In genomic region chr12:124482901-124483799, GRCh38 we compare ENCODE assay signal across 1 cellular context.
TF ChIP-seq lines count a peak whose summit lies in the region.

No MANE protein-coding gene starts in this region.

TF ChIP-seq in GM12878, 131 proteins besides CTCF, POLR2A, EP300 and RAD21 (continued from another document):
- TF ChIP-seq USF2 (IDR thresholded peaks at IDR 0.05; ENCODE audit: borderline replicate concordance, low read depth, low read length), result no peak
- no peak for TF ChIP-seq YY1 (IDR thresholded peaks at IDR 0.05; ENCODE audit: low read depth, low read length)
- TF ChIP-seq TCF12 (IDR thresholded peaks at IDR 0.05; ENCODE audit: low read depth, low read length), result no peak
- no peak for TF ChIP-seq RAD51 (IDR thresholded peaks at IDR 0.05)
- TF ChIP-seq CEBPB (IDR thresholded peaks at IDR 0.05; ENCODE audit: borderline replicate concordance in 1 of 2, low read depth in 2 of 2, low read length in 2 of 2), result no peak
- TF ChIP-seq RUNX3 (IDR thresholded peaks at IDR 0.05; ENCODE audit: low read length), result no peak
- no peak for TF ChIP-seq SPI1 (IDR thresholded peaks at IDR 0.05; ENCODE audit: borderline replicate concordance, insufficient read depth, low read depth, low read length)
- no peak for TF ChIP-seq SP1 (IDR thresholded peaks at IDR 0.05; ENCODE audit: low read depth, low read length)
- no peak for TF ChIP-seq POU2F2 (IDR thresholded peaks at IDR 0.05; ENCODE audit: borderline replicate concordance, low read depth, low read length)
